In genomic region chr5:94613583-94613982, GRCh38 we compare ENCODE assay signal across 11 cellular contexts. TPM values are rescaled to one million over a fixed set of nuclear protein-coding genes. Genes with fewer than 3 reads are reported as not detected.
DNase-seq lines count a peak whose midpoint lies in the region; ATAC-seq and TF ChIP-seq lines count a peak whose summit lies in the region.
"Had no signal": no experiment of that assay in that cellular context is flagged by ENCODE, and none has a peak within 500 bp of the region (broad histone marks: within the 10 kb centered on the region; RNA-seq: fewer than 3 reads in every experiment).

No MANE protein-coding gene starts in this region.

- H3K36me3 Mint-ChIP-seq in activated CD8-positive, alpha-beta T cell treated with anti-CD3 and anti-CD28 coated beads for 36 hours (ENCODE audit: low read depth): no peaks in the 10 kb centered on the region
- no peaks in the 10 kb centered on the region for H3K36me3 Mint-ChIP-seq in activated CD4-positive, alpha-beta T cell treated with anti-CD3 and anti-CD28 coated beads, Interleukin-2, amount 10 ng/mL, durations not matched to agents 24 days and 14 days (ENCODE audit: low read depth)

- no peak overlapping the region for H3K27ac Mint-ChIP-seq in activated CD8-positive, alpha-beta T cell treated with anti-CD3 and anti-CD28 coated beads for 36 hours
- no peak overlapping the region for H3K27ac Mint-ChIP-seq in activated CD4-positive, alpha-beta T cell treated with anti-CD3 and anti-CD28 coated beads, Interleukin-2, amount 10 ng/mL, durations not matched to agents 24 days and 14 days

- no peak for TF ChIP-seq CTCF in activated CD8-positive, alpha-beta T cell treated with anti-CD3 and anti-CD28 coated beads for 36 hours (IDR thresholded peaks at IDR 0.05)

- CTCF ChIA-PET in activated CD8-positive, alpha-beta T cell treated with anti-CD3 and anti-CD28 coated beads for 36 hours (lab: Charles Lee): interaction anchor here (0.7 to 0.8 kb wide), 2 partner anchors 124 to 128 kb away, joined by 3 read pairs; no protein-coding TSS in a partner anchor

- intact Hi-C loops in activated CD8-positive, alpha-beta T cell treated with anti-CD3 and anti-CD28 coated beads for 36 hours (cut with micrococcal nuclease): loop anchor here (10.0 kb wide), 3 partner anchors 81 to 241 kb away; no protein-coding TSS in a partner anchor
- intact Hi-C loops in activated CD4-positive, alpha-beta T cell treated with anti-CD3 and anti-CD28 coated beads, Interleukin-2, amount 10 ng/mL, durations not matched to agents 24 days and 14 days (cut with micrococcal nuclease): loop anchor here (1.0 kb wide), 1 partner anchor 237 kb away; no protein-coding TSS in a partner anchor

- POLR2A ChIA-PET in activated CD8-positive, alpha-beta T cell treated with anti-CD3 and anti-CD28 coated beads for 36 hours (lab: Charles Lee): no interaction called here

- no peak overlapping the region for H3K4me3 Mint-ChIP-seq in activated CD8-positive, alpha-beta T cell treated with anti-CD3 and anti-CD28 coated beads for 36 hours
- no peak overlapping the region for H3K4me3 Mint-ChIP-seq in activated CD4-positive, alpha-beta T cell treated with anti-CD3 and anti-CD28 coated beads, Interleukin-2, amount 10 ng/mL, durations not matched to agents 24 days and 14 days

- DNase-seq in DMS 273 (lab: John Stamatoyannopoulos, UW; ENCODE audit: unreplicated experiment) (peak; percentile 62), DMS 273 treated with DMSO at 0.1 percent for 48 hours (lab: John Stamatoyannopoulos, UW) (no peak), left lobe of liver (ENCODE audit: low spot score) (no peak), HuH-7 (ENCODE audit: low spot score) (no peak), NCI-H510A treated with DMSO at 0.1 percent for 48 hours (lab: John Stamatoyannopoulos, UW) (no peak)
- peak; percentile 20 for DNase-seq in activated CD8-positive, alpha-beta T cell treated with anti-CD3 and anti-CD28 coated beads for 36 hours
- DNase-seq in activated CD4-positive, alpha-beta T cell treated with anti-CD3 and anti-CD28 coated beads, Interleukin-2, amount 10 ng/mL, durations not matched to agents 24 days and 14 days: no peak
- DNase-seq: 8988T, left lung, uterus had no signal

- no peaks in the 10 kb centered on the region for H3K27me3 Mint-ChIP-seq in activated CD8-positive, alpha-beta T cell treated with anti-CD3 and anti-CD28 coated beads for 36 hours
- H3K27me3 Mint-ChIP-seq in activated CD4-positive, alpha-beta T cell treated with anti-CD3 and anti-CD28 coated beads, Interleukin-2, amount 10 ng/mL, durations not matched to agents 24 days and 14 days: no peaks in the 10 kb centered on the region

- peak; percentile 43 for TF ChIP-seq RAD21 in Ishikawa (IDR thresholded peaks at IDR 0.05; ENCODE audit: low read depth)

- no peak for TF ChIP-seq EP300 in Ishikawa (IDR thresholded peaks at IDR 0.05; ENCODE audit: borderline replicate concordance)

- H3K4me1 Mint-ChIP-seq in activated CD8-positive, alpha-beta T cell treated with anti-CD3 and anti-CD28 coated beads for 36 hours (ENCODE audit: low read depth): peaks cover 15% of the 10 kb centered on the region
- peaks cover 17% of the 10 kb centered on the region for H3K4me1 Mint-ChIP-seq in activated CD4-positive, alpha-beta T cell treated with anti-CD3 and anti-CD28 coated beads, Interleukin-2, amount 10 ng/mL, durations not matched to agents 24 days and 14 days

- no peaks in the 10 kb centered on the region for H3K9me3 Mint-ChIP-seq in activated CD8-positive, alpha-beta T cell treated with anti-CD3 and anti-CD28 coated beads for 36 hours
- no peaks in the 10 kb centered on the region for H3K9me3 Mint-ChIP-seq in activated CD4-positive, alpha-beta T cell treated with anti-CD3 and anti-CD28 coated beads, Interleukin-2, amount 10 ng/mL, durations not matched to agents 24 days and 14 days

- no peak for ATAC-seq in activated CD8-positive, alpha-beta T cell treated with anti-CD3 and anti-CD28 coated beads for 36 hours
- ATAC-seq in left lobe of liver: peak; percentile 26
- ATAC-seq: left lung had no signal

TF ChIP-seq in Ishikawa, 13 proteins besides CTCF, POLR2A, EP300 and RAD21:
- no peak for TF ChIP-seq TAF1 (IDR thresholded peaks at IDR 0.05; ENCODE audit: low read depth)
- TF ChIP-seq REST (IDR thresholded peaks at IDR 0.05; ENCODE audit: low read depth): no peak
- no peak for TF ChIP-seq TCF12 (IDR thresholded peaks at IDR 0.05; ENCODE audit: low read depth)
- TF ChIP-seq MAX (IDR thresholded peaks at IDR 0.05): no peak
- TF ChIP-seq TEAD4 (IDR thresholded peaks at IDR 0.05): no peak
- TF ChIP-seq CEBPB (IDR thresholded peaks at IDR 0.05): no peak
- no peak for TF ChIP-seq NFIC (IDR thresholded peaks at IDR 0.05)
- TF ChIP-seq ZBTB7A (IDR thresholded peaks at IDR 0.05; ENCODE audit: low read depth): no peak
- no peak for TF ChIP-seq FOXM1 (IDR thresholded peaks at IDR 0.05; ENCODE audit: borderline replicate concordance, low read depth)
- TF ChIP-seq USF1 (IDR thresholded peaks at IDR 0.05): no peak
- no peak for TF ChIP-seq EGR1 (IDR thresholded peaks at IDR 0.05)
- no peak for TF ChIP-seq YY1 (IDR thresholded peaks at IDR 0.05; ENCODE audit: low read depth)
- no peak for TF ChIP-seq CREB1 (IDR thresholded peaks at IDR 0.05; ENCODE audit: low read depth)
TF ChIP-seq in Ishikawa: peak in this region for 0.

RNA-seq across cellular contexts. Expression of gene KIAA0825, which starts 4.8 kb away (rescaled TPM):
- total RNA-seq in activated CD8-positive, alpha-beta T cell treated with anti-CD3 and anti-CD28 coated beads for 36 hours: under 1 TPM; 0.32 to 0.54 TPM
- total RNA-seq in left lobe of liver: 3.1 TPM
- total RNA-seq in activated CD4-positive, alpha-beta T cell treated with anti-CD3 and anti-CD28 coated beads, Interleukin-2, amount 10 ng/mL, durations not matched to agents 24 days and 14 days: 0.28 and 0.54 TPM in 2 replicates

RNA-seq across cellular contexts. Expression of gene SLF1, which starts 4.9 kb away (rescaled TPM):
- total RNA-seq in activated CD8-positive, alpha-beta T cell treated with anti-CD3 and anti-CD28 coated beads for 36 hours: 10 to 100 TPM; 11.5 to 14.5 TPM
- total RNA-seq in left lobe of liver: 2.3 TPM
- total RNA-seq in activated CD4-positive, alpha-beta T cell treated with anti-CD3 and anti-CD28 coated beads, Interleukin-2, amount 10 ng/mL, durations not matched to agents 24 days and 14 days: 11.5 and 13.7 TPM in 2 replicates

Comparison
In these comparisons a context has a peak if more than half of its experiments do, and no peak if none do; other contexts are left out.
1. DNase-seq: peak in DMS 273 (single experiment) and activated CD8-positive, alpha-beta T cell treated with anti-CD3 and anti-CD28 coated beads for 36 hours (single experiment); none in DMS 273 treated with DMSO at 0.1 percent for 48 hours (single experiment), left lobe of liver (single experiment), HuH-7 (single experiment), NCI-H510A treated with DMSO at 0.1 percent for 48 hours (single experiment) and activated CD4-positive, alpha-beta T cell treated with anti-CD3 and anti-CD28 coated beads, Interleukin-2, amount 10 ng/mL, durations not matched to agents 24 days and 14 days (single experiment).